ENCODE assay signal across 8 cellular contexts in the genomic region with DNA sequence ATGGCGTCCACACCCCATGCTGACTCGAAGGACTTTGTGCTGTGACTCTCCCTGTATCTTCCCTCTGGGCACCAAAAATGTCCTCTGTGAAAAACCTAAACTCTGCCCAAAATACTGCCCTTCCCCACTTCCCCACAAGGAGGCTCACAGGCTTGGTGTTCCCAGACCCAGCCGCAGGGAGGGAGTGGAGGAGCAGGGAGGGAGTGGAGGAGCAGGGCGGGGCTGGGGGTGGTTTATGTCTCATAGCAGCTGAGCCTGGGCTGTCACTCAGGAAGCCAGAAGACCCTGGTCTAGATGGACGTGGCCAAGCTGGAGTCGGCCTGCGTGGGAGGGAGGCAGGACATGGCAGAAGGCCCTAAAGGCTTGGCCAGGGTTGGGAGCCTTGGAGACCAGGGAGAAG.
A peak's percentile ranks its signal among the peaks of the same experiment; 100 is the strongest.
DNase-seq lines count a peak whose midpoint lies in the region; ATAC-seq, FAIRE-seq and TF ChIP-seq lines count a peak whose summit lies in the region.

No MANE protein-coding gene starts in this region.

- H3K36me3 Mint-ChIP-seq in CD14-positive monocyte, result no peaks in the 10 kb centered on the region

- WGBS in small intestine, 3 donors, result 38 to 44% (median 39%) methylated on average over 7 of the region's 7 CpGs

- H3K27me3 ChIP-seq in WERI-Rb-1 (ENCODE audit: insufficient read depth, low read depth, severe bottlenecking) (no peaks in the 10 kb centered on the region), small intestine (ENCODE audit: control insufficient read depth in 2 of 2, insufficient read depth in 2 of 2, low read length in 2 of 2) (peaks cover 0 to 4% of the 10 kb centered on the region in 2 donors)

- no peak overlapping the region for H3K4me3 ChIP-seq in WERI-Rb-1 (ENCODE audit: low read depth, low read length)
- no peak overlapping the region for H3K4me3 ChIP-seq in small intestine (ENCODE audit: low read depth in 1 of 2, low read length in 2 of 2)

- intact Hi-C loops in CD14-positive monocyte (cut with micrococcal nuclease), result loop anchor here in 1 of 2 donors (10.0 kb wide), 2 partner anchors 713 to 1007 kb away; no protein-coding TSS in a partner anchor

- no peak overlapping the region for H3K27ac Mint-ChIP-seq in CD14-positive monocyte

- no peak for ATAC-seq in GM18502 (IDR thresholded peaks at IDR 0.05; ENCODE audit: poor library complexity, unreplicated experiment)

- peaks cover 0 to 3% (median 0%) of the 10 kb centered on the region in 7 donors for H3K9me3 Mint-ChIP-seq in CD14-positive monocyte

- H3K9me3 ChIP-seq in WERI-Rb-1 (ENCODE audit: severe bottlenecking), result no peaks in the 10 kb centered on the region
- H3K9me3 ChIP-seq in small intestine (ENCODE audit: control insufficient read depth, low read depth), result no peaks in the 10 kb centered on the region

- DNase-seq in CD14-positive monocyte (ENCODE audit: low spot score), result no peak
- peak; percentile 70 for DNase-seq in HPDE6-E6E7 (ENCODE audit: extremely low spot score)
- peak; percentile 93 for DNase-seq in WERI-Rb-1
- peak; percentile 65 for DNase-seq in kidney tubule cell (ENCODE audit: low spot score)
- DNase-seq in NCI-H774 (lab: John Stamatoyannopoulos, UW), result no peak
- DNase-seq in NCI-H128 (lab: John Stamatoyannopoulos, UW; ENCODE audit: unreplicated experiment), result no peak
- no peak for DNase-seq in small intestine

- no peak for FAIRE-seq in small intestine (lab: Jason Lieb, UNC)

- peaks cover 0 to 9% (median 7%) of the 10 kb centered on the region in 3 donors for H3K27me3 Mint-ChIP-seq in CD14-positive monocyte (ENCODE audit: low read depth in 3 of 3)

- H3K4me1 Mint-ChIP-seq in CD14-positive monocyte, result no peaks in the 10 kb centered on the region

- H3K4me1 ChIP-seq in small intestine (ENCODE audit: control insufficient read depth in 2 of 2, insufficient read depth in 1 of 2, low read depth in 1 of 2, low read length in 1 of 2), result no peaks in the 10 kb centered on the region

- H3K27ac ChIP-seq in WERI-Rb-1, result peak overlapping the region; percentile 53
- no peak overlapping the region for H3K27ac ChIP-seq in small intestine (ENCODE audit: low read depth in 1 of 2, low read length in 1 of 2)

- no peak overlapping the region for H3K4me3 Mint-ChIP-seq in CD14-positive monocyte

- TF ChIP-seq CTCF in CD14-positive monocyte (IDR thresholded peaks at IDR 0.05) (peak; percentile 31), WERI-Rb-1 (IDR thresholded peaks at IDR 0.05; ENCODE audit: low read depth, low read length) (peak; percentile 64)

- no peaks in the 10 kb centered on the region for H3K36me3 ChIP-seq in WERI-Rb-1
- H3K36me3 ChIP-seq in small intestine (ENCODE audit: control insufficient read depth in 2 of 2, insufficient read depth in 2 of 2, low read length in 2 of 2), result no peaks in the 10 kb centered on the region

Comparison
In these comparisons a context has a peak if more than half of its experiments do, and no peak if none do; other contexts are left out.
1. DNase-seq: peak in HPDE6-E6E7 (single experiment), WERI-Rb-1 (single experiment) and kidney tubule cell (single experiment); none in CD14-positive monocyte (single experiment), NCI-H774 (single experiment), NCI-H128 (single experiment) and small intestine (single experiment).